In the genomic region with DNA sequence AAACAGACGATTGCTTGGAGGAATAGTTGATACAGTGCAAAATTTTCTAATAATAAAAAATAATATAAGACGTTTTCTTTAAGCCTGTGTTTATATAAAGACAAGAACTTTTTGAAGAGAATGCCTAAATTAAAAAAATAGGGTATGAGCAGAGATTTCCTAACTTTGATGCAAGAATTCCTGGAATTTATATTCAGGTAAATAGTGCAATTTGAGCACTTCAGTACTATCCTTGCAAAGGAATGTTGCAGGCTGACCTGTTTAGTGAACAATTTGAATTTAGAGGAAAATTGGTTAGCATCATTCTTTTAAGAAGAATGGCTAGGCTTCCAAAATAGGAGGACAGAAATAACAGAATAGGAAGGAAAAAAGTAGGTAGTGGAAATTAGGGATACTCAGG, we compare ENCODE assay signal across 9 cellular contexts.
"Had no signal": no experiment of that assay in that cellular context is flagged by ENCODE, and none has a peak within 500 bp of the region (broad histone marks: within the 10 kb centered on the region; RNA-seq: fewer than 3 reads in every experiment).

No MANE protein-coding gene starts in this region.

- DNase-seq: GOT3, H9, HFFc6, KG1 had no signal

- H3K27me3 Mint-ChIP-seq: IgD-negative memory B cell had no signal

- H3K36me3 Mint-ChIP-seq: IgD-negative memory B cell had no signal

- H3K4me3 ChIP-seq: K562 had no signal

- H3K27ac Mint-ChIP-seq: H9, HFFc6, IgD-negative memory B cell had no signal

- ATAC-seq: HCT116, HepG2, K562 had no signal

- H3K4me3 Mint-ChIP-seq: H9, HFFc6, IgD-negative memory B cell had no signal

- H3K9me3 Mint-ChIP-seq: H9 had no signal

- H3K27ac ChIP-seq: HL-60 had no signal

- H3K4me1 Mint-ChIP-seq: IgD-negative memory B cell had no signal
